ENCODE assay signal across 14 cellular contexts in genomic region chr2:163604941-163605555, GRCh38.
DNase-seq lines count a peak whose midpoint lies in the region; ATAC-seq and TF ChIP-seq lines count a peak whose summit lies in the region.
"Had no signal": no experiment of that assay in that cellular context is flagged by ENCODE, and none has a peak within 500 bp of the region (broad histone marks: within the 10 kb centered on the region; RNA-seq: fewer than 3 reads in every experiment).

No MANE protein-coding gene starts in this region.

- CTCF ChIA-PET in activated CD4-positive, alpha-beta T cell treated with anti-CD3 and anti-CD28 coated beads for 36 hours (lab: Charles Lee) = no interaction called here

- no peak overlapping the region for H3K4me3 Mint-ChIP-seq in activated CD4-positive, alpha-beta T cell treated with anti-CD3 and anti-CD28 coated beads for 36 hours

- POLR2A ChIA-PET in activated CD4-positive, alpha-beta T cell treated with anti-CD3 and anti-CD28 coated beads for 36 hours (lab: Charles Lee) = no interaction called here

- no peak overlapping the region for H3K4me3 ChIP-seq in astrocyte of the spinal cord (ENCODE audit: low read depth, low read length)
- H3K4me3 ChIP-seq: thoracic aorta had no signal

- H3K27ac Mint-ChIP-seq in activated CD4-positive, alpha-beta T cell treated with anti-CD3 and anti-CD28 coated beads for 36 hours = no peak overlapping the region

- no peak for TF ChIP-seq CTCF in astrocyte of the spinal cord (IDR thresholded peaks at IDR 0.05; ENCODE audit: low read depth, low read length)

- no peaks in the 10 kb centered on the region for H3K36me3 Mint-ChIP-seq in activated CD4-positive, alpha-beta T cell treated with anti-CD3 and anti-CD28 coated beads for 36 hours (ENCODE audit: low read depth)

- intact Hi-C loops in activated CD4-positive, alpha-beta T cell treated with anti-CD3 and anti-CD28 coated beads for 36 hours (cut with DNase I, micrococcal nuclease) = no loop called here

- H3K27me3 Mint-ChIP-seq in activated CD4-positive, alpha-beta T cell treated with anti-CD3 and anti-CD28 coated beads for 36 hours = no peaks in the 10 kb centered on the region

- in situ Hi-C loops in astrocyte of the spinal cord (cut with HindIII; ENCODE audit: low sequenced_read_pairs) = no loop called here

- DNase-seq in ELR (ENCODE audit: low read depth) (peak; percentile 86), LHCN-M2 (ENCODE audit: low read depth) (peak; percentile 63), astrocyte of the spinal cord (ENCODE audit: low read depth, low spot score) (peak; percentile 63), myocyte (ENCODE audit: low read depth) (peak; percentile 6), NCI-H2029 (lab: John Stamatoyannopoulos, UW) (no peak), NCI-H1694 treated with DMSO at 0.1 percent for 48 hours (lab: John Stamatoyannopoulos, UW) (no peak)
- DNase-seq in activated CD4-positive, alpha-beta T cell treated with anti-CD3 and anti-CD28 coated beads for 36 hours = no peak
- no peak for DNase-seq in activated CD4-positive, alpha-beta T cell treated with anti-CD3 and anti-CD28 coated beads, Interleukin-2, amount 50 U/mL, for 48 hours
- DNase-seq: head of caudate nucleus, left ventricle myocardium superior, NCI-H446 treated with DMSO at 0.1 percent for 48 hours, nucleus accumbens, SHP77 had no signal

- no peaks in the 10 kb centered on the region for H3K9me3 Mint-ChIP-seq in activated CD4-positive, alpha-beta T cell treated with anti-CD3 and anti-CD28 coated beads for 36 hours (ENCODE audit: low read depth)

- ATAC-seq in activated CD4-positive, alpha-beta T cell treated with anti-CD3 and anti-CD28 coated beads for 36 hours = no peak
- ATAC-seq: left ventricle myocardium superior had no signal

- H3K4me1 Mint-ChIP-seq in activated CD4-positive, alpha-beta T cell treated with anti-CD3 and anti-CD28 coated beads for 36 hours = no peaks in the 10 kb centered on the region

Comparison
In these comparisons a context has a peak if more than half of its experiments do, and no peak if none do; other contexts are left out.
1. DNase-seq: peak in ELR (single experiment), LHCN-M2 (single experiment), astrocyte of the spinal cord (single experiment) and myocyte (single experiment); none in NCI-H2029 (single experiment), activated CD4-positive, alpha-beta T cell treated with anti-CD3 and anti-CD28 coated beads for 36 hours (single experiment), activated CD4-positive, alpha-beta T cell treated with anti-CD3 and anti-CD28 coated beads, Interleukin-2, amount 50 U/mL, for 48 hours (0 of 2) and NCI-H1694 treated with DMSO at 0.1 percent for 48 hours (single experiment).